1 cellular context compared by ENCODE assay signal in genomic region chr2:219498280-219499057, GRCh38.
TF ChIP-seq lines count a peak whose summit lies in the region.

Gene GMPPA, plus strand, starts transcription at chr2:219498891. Its CDS starts 1,085 bp downstream, at chr2:219499976.

TF ChIP-seq in HepG2, 621 proteins besides CTCF, POLR2A, EP300 and RAD21 (continued from another document and continues in another):
- no peak; the same call in 1 of the 2 replicates for TF ChIP-seq ARID5B (CRISPR knock-in tag; IDR thresholded peaks at IDR 0.05)
- peak; percentile 88 for TF ChIP-seq ZNF670 (CRISPR knock-in tag; IDR thresholded peaks at IDR 0.05; ENCODE audit: borderline replicate concordance)
- TF ChIP-seq KLF11 (CRISPR knock-in tag; IDR thresholded peaks at IDR 0.05) = no peak; the same call in 1 of the 2 replicates
- TF ChIP-seq, protein P1, sequence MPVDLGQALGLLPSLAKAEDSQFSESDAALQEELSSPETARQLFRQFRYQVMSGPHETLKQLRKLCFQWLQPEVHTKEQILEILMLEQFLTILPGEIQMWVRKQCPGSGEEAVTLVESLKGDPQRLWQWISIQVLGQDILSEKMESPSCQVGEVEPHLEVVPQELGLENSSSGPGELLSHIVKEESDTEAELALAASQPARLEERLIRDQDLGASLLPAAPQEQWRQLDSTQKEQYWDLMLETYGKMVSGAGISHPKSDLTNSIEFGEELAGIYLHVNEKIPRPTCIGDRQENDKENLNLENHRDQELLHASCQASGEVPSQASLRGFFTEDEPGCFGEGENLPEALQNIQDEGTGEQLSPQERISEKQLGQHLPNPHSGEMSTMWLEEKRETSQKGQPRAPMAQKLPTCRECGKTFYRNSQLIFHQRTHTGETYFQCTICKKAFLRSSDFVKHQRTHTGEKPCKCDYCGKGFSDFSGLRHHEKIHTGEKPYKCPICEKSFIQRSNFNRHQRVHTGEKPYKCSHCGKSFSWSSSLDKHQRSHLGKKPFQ (CRISPR knock-in tag; IDR thresholded peaks at IDR 0.05; ENCODE audit: insufficient replicate concordance) = peak; percentile 38
- no peak for TF ChIP-seq SMARCE1 (IDR thresholded peaks at IDR 0.05; ENCODE audit: borderline replicate concordance)
- no peak; the same call in 1 of the 2 replicates for TF ChIP-seq EEA1 (CRISPR knock-in tag; IDR thresholded peaks at IDR 0.05; ENCODE audit: borderline replicate concordance)
- TF ChIP-seq DR1 (CRISPR knock-in tag; IDR thresholded peaks at IDR 0.05) = peak; percentile 63
- 0 out of 2 replicates have a peak, but pooled peaks have one; percentile 26 for TF ChIP-seq HIVEP1 (CRISPR knock-in tag; IDR thresholded peaks at IDR 0.05)
- TF ChIP-seq, protein P2, sequence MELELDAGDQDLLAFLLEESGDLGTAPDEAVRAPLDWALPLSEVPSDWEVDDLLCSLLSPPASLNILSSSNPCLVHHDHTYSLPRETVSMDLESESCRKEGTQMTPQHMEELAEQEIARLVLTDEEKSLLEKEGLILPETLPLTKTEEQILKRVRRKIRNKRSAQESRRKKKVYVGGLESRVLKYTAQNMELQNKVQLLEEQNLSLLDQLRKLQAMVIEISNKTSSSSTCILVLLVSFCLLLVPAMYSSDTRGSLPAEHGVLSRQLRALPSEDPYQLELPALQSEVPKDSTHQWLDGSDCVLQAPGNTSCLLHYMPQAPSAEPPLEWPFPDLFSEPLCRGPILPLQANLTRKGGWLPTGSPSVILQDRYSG (CRISPR knock-in tag; IDR thresholded peaks at IDR 0.05) = no peak
- no peak for TF ChIP-seq MXD4 (CRISPR knock-in tag; IDR thresholded peaks at IDR 0.05)
- 0 out of 2 replicates have a peak, but pooled peaks have one; percentile 56 for TF ChIP-seq RFXANK (CRISPR knock-in tag; IDR thresholded peaks at IDR 0.05)
- TF ChIP-seq NR1H2 (CRISPR knock-in tag; IDR thresholded peaks at IDR 0.05; ENCODE audit: borderline replicate concordance, low read depth) = no peak
- no peak for TF ChIP-seq HDAC6 (IDR thresholded peaks at IDR 0.05; ENCODE audit: low read depth, low read length)
- TF ChIP-seq ZNF598 (CRISPR knock-in tag; IDR thresholded peaks at IDR 0.05; ENCODE audit: borderline replicate concordance) = peak; percentile 84; the same call in 1 of the 2 replicates
- no peak for TF ChIP-seq ZNF605 (CRISPR knock-in tag; IDR thresholded peaks at IDR 0.05)
- no peak; the same call in none of the 2 replicates for TF ChIP-seq ZNF550 (CRISPR knock-in tag; IDR thresholded peaks at IDR 0.05; ENCODE audit: borderline replicate concordance)
- TF ChIP-seq ZNF790 (CRISPR knock-in tag; IDR thresholded peaks at IDR 0.05; ENCODE audit: borderline replicate concordance) = peak; percentile 82; the same call in 1 of the 2 replicates
- TF ChIP-seq SOX6 (IDR thresholded peaks at IDR 0.05) = no peak
- TF ChIP-seq SOX6 (CRISPR knock-in tag; IDR thresholded peaks at IDR 0.05) = peak; percentile 64
- TF ChIP-seq, protein P3, sequence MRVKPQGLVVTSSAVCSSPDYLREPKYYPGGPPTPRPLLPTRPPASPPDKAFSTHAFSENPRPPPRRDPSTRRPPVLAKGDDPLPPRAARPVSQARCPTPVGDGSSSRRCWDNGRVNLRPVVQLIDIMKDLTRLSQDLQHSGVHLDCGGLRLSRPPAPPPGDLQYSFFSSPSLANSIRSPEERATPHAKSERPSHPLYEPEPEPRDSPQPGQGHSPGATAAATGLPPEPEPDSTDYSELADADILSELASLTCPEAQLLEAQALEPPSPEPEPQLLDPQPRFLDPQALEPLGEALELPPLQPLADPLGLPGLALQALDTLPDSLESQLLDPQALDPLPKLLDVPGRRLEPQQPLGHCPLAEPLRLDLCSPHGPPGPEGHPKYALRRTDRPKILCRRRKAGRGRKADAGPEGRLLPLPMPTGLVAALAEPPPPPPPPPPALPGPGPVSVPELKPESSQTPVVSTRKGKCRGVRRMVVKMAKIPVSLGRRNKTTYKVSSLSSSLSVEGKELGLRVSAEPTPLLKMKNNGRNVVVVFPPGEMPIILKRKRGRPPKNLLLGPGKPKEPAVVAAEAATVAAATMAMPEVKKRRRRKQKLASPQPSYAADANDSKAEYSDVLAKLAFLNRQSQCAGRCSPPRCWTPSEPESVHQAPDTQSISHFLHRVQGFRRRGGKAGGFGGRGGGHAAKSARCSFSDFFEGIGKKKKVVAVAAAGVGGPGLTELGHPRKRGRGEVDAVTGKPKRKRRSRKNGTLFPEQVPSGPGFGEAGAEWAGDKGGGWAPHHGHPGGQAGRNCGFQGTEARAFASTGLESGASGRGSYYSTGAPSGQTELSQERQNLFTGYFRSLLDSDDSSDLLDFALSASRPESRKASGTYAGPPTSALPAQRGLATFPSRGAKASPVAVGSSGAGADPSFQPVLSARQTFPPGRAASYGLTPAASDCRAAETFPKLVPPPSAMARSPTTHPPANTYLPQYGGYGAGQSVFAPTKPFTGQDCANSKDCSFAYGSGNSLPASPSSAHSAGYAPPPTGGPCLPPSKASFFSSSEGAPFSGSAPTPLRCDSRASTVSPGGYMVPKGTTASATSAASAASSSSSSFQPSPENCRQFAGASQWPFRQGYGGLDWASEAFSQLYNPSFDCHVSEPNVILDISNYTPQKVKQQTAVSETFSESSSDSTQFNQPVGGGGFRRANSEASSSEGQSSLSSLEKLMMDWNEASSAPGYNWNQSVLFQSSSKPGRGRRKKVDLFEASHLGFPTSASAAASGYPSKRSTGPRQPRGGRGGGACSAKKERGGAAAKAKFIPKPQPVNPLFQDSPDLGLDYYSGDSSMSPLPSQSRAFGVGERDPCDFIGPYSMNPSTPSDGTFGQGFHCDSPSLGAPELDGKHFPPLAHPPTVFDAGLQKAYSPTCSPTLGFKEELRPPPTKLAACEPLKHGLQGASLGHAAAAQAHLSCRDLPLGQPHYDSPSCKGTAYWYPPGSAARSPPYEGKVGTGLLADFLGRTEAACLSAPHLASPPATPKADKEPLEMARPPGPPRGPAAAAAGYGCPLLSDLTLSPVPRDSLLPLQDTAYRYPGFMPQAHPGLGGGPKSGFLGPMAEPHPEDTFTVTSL (CRISPR knock-in tag; IDR thresholded peaks at IDR 0.05; ENCODE audit: borderline replicate concordance) = no peak; the same call in 1 of the 2 replicates
- no peak for TF ChIP-seq FLYWCH1 (CRISPR knock-in tag; IDR thresholded peaks at IDR 0.05)
- TF ChIP-seq ZNF367 (CRISPR knock-in tag; IDR thresholded peaks at IDR 0.05; ENCODE audit: borderline replicate concordance) = peak; percentile 66; the same call in 1 of the 2 replicates
- TF ChIP-seq, protein P4, sequence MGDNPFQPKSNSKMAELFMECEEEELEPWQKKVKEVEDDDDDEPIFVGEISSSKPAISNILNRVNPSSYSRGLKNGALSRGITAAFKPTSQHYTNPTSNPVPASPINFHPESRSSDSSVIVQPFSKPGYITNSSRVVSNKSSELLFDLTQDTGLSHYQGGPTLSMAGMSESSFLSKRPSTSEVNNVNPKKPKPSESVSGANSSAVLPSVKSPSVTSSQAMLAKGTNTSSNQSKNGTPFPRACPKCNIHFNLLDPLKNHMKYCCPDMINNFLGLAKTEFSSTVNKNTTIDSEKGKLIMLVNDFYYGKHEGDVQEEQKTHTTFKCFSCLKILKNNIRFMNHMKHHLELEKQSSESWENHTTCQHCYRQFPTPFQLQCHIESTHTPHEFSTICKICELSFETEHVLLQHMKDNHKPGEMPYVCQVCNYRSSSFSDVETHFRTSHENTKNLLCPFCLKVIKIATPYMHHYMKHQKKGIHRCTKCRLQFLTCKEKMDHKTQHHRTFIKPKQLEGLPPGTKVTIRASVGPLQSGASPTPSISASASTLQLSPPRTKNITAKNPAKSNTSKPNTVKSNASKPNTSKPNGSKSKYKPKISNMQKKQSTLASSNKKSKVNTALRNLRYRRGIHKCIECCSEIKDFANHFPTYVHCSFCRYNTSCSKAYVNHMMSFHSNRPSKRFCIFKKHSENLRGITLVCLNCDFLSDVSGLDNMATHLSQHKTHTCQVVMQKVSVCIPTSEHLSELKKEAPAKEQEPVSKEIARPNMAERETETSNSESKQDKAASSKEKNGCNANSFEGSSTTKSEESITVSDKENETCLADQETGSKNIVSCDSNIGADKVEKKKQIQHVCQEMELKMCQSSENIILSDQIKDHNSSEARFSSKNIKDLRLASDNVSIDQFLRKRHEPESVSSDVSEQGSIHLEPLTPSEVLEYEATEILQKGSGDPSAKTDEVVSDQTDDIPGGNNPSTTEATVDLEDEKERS (CRISPR knock-in tag; IDR thresholded peaks at IDR 0.05) = peak; percentile 88
- 0 out of 2 replicates have a peak, but pooled peaks have one; percentile 42 for TF ChIP-seq ZNF619 (CRISPR knock-in tag; IDR thresholded peaks at IDR 0.05)
- peak; percentile 82; the same call in 1 of the 2 replicates for TF ChIP-seq ZNF354B (CRISPR knock-in tag; IDR thresholded peaks at IDR 0.05)
- TF ChIP-seq ZFP36L2 (CRISPR knock-in tag; IDR thresholded peaks at IDR 0.05) = no peak; the same call in 1 of the 2 replicates
- no peak for TF ChIP-seq FOXO4 (CRISPR knock-in tag; conservative IDR thresholded peaks at IDR 0.05)
- no peak for TF ChIP-seq JDP2 (CRISPR knock-in tag; IDR thresholded peaks at IDR 0.05; ENCODE audit: borderline replicate concordance)
- TF ChIP-seq, protein P5, sequence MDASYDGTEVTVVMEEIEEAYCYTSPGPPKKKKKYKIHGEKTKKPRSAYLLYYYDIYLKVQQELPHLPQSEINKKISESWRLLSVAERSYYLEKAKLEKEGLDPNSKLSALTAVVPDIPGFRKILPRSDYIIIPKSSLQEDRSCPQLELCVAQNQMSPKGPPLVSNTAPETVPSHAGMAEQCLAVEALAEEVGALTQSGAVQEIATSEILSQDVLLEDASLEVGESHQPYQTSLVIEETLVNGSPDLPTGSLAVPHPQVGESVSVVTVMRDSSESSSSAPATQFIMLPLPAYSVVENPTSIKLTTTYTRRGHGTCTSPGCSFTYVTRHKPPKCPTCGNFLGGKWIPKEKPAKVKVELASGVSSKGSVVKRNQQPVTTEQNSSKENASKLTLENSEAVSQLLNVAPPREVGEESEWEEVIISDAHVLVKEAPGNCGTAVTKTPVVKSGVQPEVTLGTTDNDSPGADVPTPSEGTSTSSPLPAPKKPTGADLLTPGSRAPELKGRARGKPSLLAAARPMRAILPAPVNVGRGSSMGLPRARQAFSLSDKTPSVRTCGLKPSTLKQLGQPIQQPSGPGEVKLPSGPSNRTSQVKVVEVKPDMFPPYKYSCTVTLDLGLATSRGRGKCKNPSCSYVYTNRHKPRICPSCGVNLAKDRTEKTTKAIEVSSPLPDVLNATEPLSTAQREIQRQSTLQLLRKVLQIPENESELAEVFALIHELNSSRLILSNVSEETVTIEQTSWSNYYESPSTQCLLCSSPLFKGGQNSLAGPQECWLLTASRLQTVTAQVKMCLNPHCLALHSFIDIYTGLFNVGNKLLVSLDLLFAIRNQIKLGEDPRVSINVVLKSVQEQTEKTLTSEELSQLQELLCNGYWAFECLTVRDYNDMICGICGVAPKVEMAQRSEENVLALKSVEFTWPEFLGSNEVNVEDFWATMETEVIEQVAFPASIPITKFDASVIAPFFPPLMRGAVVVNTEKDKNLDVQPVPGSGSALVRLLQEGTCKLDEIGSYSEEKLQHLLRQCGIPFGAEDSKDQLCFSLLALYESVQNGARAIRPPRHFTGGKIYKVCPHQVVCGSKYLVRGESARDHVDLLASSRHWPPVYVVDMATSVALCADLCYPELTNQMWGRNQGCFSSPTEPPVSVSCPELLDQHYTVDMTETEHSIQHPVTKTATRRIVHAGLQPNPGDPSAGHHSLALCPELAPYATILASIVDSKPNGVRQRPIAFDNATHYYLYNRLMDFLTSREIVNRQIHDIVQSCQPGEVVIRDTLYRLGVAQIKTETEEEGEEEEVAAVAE (CRISPR knock-in tag; IDR thresholded peaks at IDR 0.05; ENCODE audit: borderline replicate concordance) = 0 out of 2 replicates have a peak, but pooled peaks have one; percentile 37
- TF ChIP-seq, protein P6, sequence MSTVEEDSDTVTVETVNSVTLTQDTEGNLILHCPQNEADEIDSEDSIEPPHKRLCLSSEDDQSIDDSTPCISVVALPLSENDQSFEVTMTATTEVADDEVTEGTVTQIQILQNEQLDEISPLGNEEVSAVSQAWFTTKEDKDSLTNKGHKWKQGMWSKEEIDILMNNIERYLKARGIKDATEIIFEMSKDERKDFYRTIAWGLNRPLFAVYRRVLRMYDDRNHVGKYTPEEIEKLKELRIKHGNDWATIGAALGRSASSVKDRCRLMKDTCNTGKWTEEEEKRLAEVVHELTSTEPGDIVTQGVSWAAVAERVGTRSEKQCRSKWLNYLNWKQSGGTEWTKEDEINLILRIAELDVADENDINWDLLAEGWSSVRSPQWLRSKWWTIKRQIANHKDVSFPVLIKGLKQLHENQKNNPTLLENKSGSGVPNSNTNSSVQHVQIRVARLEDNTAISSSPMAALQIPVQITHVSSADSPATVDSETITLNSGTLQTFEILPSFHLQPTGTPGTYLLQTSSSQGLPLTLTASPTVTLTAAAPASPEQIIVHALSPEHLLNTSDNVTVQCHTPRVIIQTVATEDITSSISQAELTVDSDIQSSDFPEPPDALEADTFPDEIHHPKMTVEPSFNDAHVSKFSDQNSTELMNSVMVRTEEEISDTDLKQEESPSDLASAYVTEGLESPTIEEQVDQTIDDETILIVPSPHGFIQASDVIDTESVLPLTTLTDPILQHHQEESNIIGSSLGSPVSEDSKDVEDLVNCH (CRISPR knock-in tag; IDR thresholded peaks at IDR 0.05) = no peak
- no peak for TF ChIP-seq SYNCRIP (IDR thresholded peaks at IDR 0.05; ENCODE audit: insufficient read depth, low read depth, low read length)
- peak; percentile 79; the same call in 1 of the 2 replicates for TF ChIP-seq ZNF331 (CRISPR knock-in tag; IDR thresholded peaks at IDR 0.05)
